27 cellular contexts compared by ENCODE assay signal in the genomic region with DNA sequence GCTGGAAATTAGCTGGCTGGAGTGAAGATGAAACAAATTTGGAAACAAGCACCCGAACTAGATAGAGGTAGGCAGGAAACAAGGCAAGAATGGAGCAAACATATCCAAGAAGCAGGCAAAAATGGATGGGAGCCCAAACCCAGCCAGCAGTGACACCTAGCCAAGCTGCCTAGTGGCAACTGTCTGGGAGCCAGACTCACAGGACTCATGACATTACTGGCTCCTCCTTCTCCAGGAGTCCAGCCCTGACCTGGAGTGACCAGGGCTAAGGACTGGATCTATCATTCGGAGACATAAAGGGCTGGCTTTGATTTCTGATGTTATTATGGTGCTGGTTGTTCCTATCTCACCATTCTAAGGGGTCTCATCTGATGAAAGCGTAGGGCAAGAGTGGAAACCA. TPM values are rescaled to one million over a fixed set of nuclear protein-coding genes. Genes with fewer than 3 reads are reported as not detected.
"Had no signal": no experiment of that assay in that cellular context is flagged by ENCODE, and none has a peak within 500 bp of the region (broad histone marks: within the 10 kb centered on the region; RNA-seq: fewer than 3 reads in every experiment).

No MANE protein-coding gene starts in this region.

- H3K36me3 ChIP-seq: stomach, suprapubic skin, thoracic aorta, thyroid gland, tibial artery, tibial nerve, transverse colon, upper lobe of left lung, upper lobe of right lung, uterus, vagina had no signal

- H3K27ac Mint-ChIP-seq: stimulated activated effector memory CD8-positive, alpha-beta T cell treated with anti-CD3 and anti-CD28 coated beads, Interleukin-12 subunit alpha, Interleukin-12 subunit beta, amount 100 ng/mL, for 72 hours; stimulated activated memory B cell treated with anti-CD40 and anti-IgM and Interleukin-4, amounts not matched to agents 10 μg/mL and 1 μg/mL and 100 μg/mL, for 72 hours; stimulated activated naive B cell treated with anti-CD40 and anti-IgM and Interleukin-4, amounts not matched to agents 10 μg/mL and 1 μg/mL and 100 μg/mL, for 72 hours; stimulated activated naive CD8-positive, alpha-beta T cell treated with anti-CD3 and anti-CD28 coated beads, Interleukin-15, amount 100 ng/mL, for 72 hours; stimulated activated naive CD8-positive, alpha-beta T cell treated with anti-CD3 and anti-CD28 coated beads, Interleukin-15, Interleukin-2, amounts not matched to agents 100 ng/mL and 50 ng/mL, for 24 hours; type B pancreatic cell had no signal

- H3K9me3 ChIP-seq: testis, thoracic aorta, thyroid gland, tibial artery, tibial nerve, transverse colon, upper lobe of right lung, uterus, vagina had no signal

- H3K27ac ChIP-seq: stomach, suprapubic skin, testis, thoracic aorta, thyroid gland, tibial artery, tibial nerve, transverse colon, upper lobe of left lung, upper lobe of right lung, uterus, vagina had no signal

- H3K4me3 ChIP-seq: stomach, suprapubic skin, testis, thoracic aorta, thyroid gland, tibial artery, tibial nerve, transverse colon, upper lobe of left lung, upper lobe of right lung, uterus, vagina had no signal

- H3K36me3 Mint-ChIP-seq: stimulated activated effector memory CD8-positive, alpha-beta T cell treated with anti-CD3 and anti-CD28 coated beads, Interleukin-12 subunit alpha, Interleukin-12 subunit beta, amount 100 ng/mL, for 72 hours; stimulated activated memory B cell treated with anti-CD40 and anti-IgM and Interleukin-4, amounts not matched to agents 10 μg/mL and 1 μg/mL and 100 μg/mL, for 72 hours; stimulated activated naive B cell treated with anti-CD40 and anti-IgM and Interleukin-4, amounts not matched to agents 10 μg/mL and 1 μg/mL and 100 μg/mL, for 72 hours; type B pancreatic cell had no signal

- H3K27me3 ChIP-seq: testis, thyroid gland, tibial nerve, transverse colon, upper lobe of left lung, upper lobe of right lung, uterus, vagina had no signal

- H3K4me3 Mint-ChIP-seq: stimulated activated effector memory CD8-positive, alpha-beta T cell treated with anti-CD3 and anti-CD28 coated beads, Interleukin-12 subunit alpha, Interleukin-12 subunit beta, amount 100 ng/mL, for 72 hours; stimulated activated memory B cell treated with anti-CD40 and anti-IgM and Interleukin-4, amounts not matched to agents 10 μg/mL and 1 μg/mL and 100 μg/mL, for 72 hours; stimulated activated naive B cell treated with anti-CD40 and anti-IgM and Interleukin-4, amounts not matched to agents 10 μg/mL and 1 μg/mL and 100 μg/mL, for 72 hours; stimulated activated naive CD8-positive, alpha-beta T cell treated with anti-CD3 and anti-CD28 coated beads, Interleukin-15, amount 100 ng/mL, for 72 hours; stimulated activated naive CD8-positive, alpha-beta T cell treated with anti-CD3 and anti-CD28 coated beads, Interleukin-15, Interleukin-2, amounts not matched to agents 100 ng/mL and 50 ng/mL, for 24 hours; type B pancreatic cell had no signal

- H3K27me3 Mint-ChIP-seq: type B pancreatic cell had no signal

- H3K4me1 Mint-ChIP-seq: stimulated activated effector memory CD8-positive, alpha-beta T cell treated with anti-CD3 and anti-CD28 coated beads, Interleukin-12 subunit alpha, Interleukin-12 subunit beta, amount 100 ng/mL, for 72 hours; stimulated activated memory B cell treated with anti-CD40 and anti-IgM and Interleukin-4, amounts not matched to agents 10 μg/mL and 1 μg/mL and 100 μg/mL, for 72 hours; stimulated activated naive B cell treated with anti-CD40 and anti-IgM and Interleukin-4, amounts not matched to agents 10 μg/mL and 1 μg/mL and 100 μg/mL, for 72 hours; stimulated activated naive CD8-positive, alpha-beta T cell treated with anti-CD3 and anti-CD28 coated beads, Interleukin-15, amount 100 ng/mL, for 72 hours had no signal

- DNase-seq: stimulated activated CD4-positive, alpha-beta T cell treated with anti-CD3 and anti-CD28 coated beads, Interleukin-2, amount 100 ng/mL, for 48 hours; stimulated activated CD4-positive, alpha-beta T cell treated with anti-CD3 and anti-CD28 coated beads, Interleukin-4, amount 100 ng/mL, for 1 hour; stimulated activated CD4-positive, alpha-beta T cell treated with anti-CD3 and anti-CD28 coated beads, Interleukin-4, amount 100 ng/mL, for 24 hours; stimulated activated CD4-positive, alpha-beta T cell treated with anti-CD3 and anti-CD28 coated beads, Interleukin-4, amount 100 ng/mL, for 4 hours; stimulated activated CD8-positive, alpha-beta memory T cell treated with anti-CD3 and anti-CD28 coated beads, Interleukin-4, amount 100 ng/mL, for 48 hours; stimulated activated naive B cell treated with anti-CD40 and anti-IgM and Interleukin-4, amounts not matched to agents 10 μg/mL and 1 μg/mL and 100 μg/mL, for 72 hours; stimulated activated naive CD4-positive, alpha-beta T cell; stimulated activated naive CD4-positive, alpha-beta T cell treated with Interleukin-2 at 50 U/mL for 16 hours; stimulated activated naive CD8-positive, alpha-beta T cell treated with anti-CD3 and anti-CD28 coated beads, Interleukin-15, amount 100 ng/mL, for 72 hours; stimulated activated naive CD8-positive, alpha-beta T cell treated with anti-CD3 and anti-CD28 coated beads, Interleukin-15, Interleukin-2, amounts not matched to agents 100 U/mL and 50 U/mL, for 24 hours; stomach; testis; thyroid gland; tibial artery; transverse colon; trophoblast cell; upper lobe of left lung; upper lobe of right lung; uterus had no signal

- H3K9me3 Mint-ChIP-seq: stimulated activated effector memory CD8-positive, alpha-beta T cell treated with anti-CD3 and anti-CD28 coated beads, Interleukin-12 subunit alpha, Interleukin-12 subunit beta, amount 100 ng/mL, for 72 hours had no signal

- H3K4me1 ChIP-seq: stomach, suprapubic skin, testis, thyroid gland, tibial artery, transverse colon, upper lobe of left lung, upper lobe of right lung, uterus, vagina had no signal

RNA-seq across cellular contexts. Expression of a gene that starts 21.3 kb away (rescaled TPM):
- total RNA-seq: upper lobe of right lung had no signal
